16 cellular contexts compared by ENCODE assay signal in genomic region chr15:72992733-72993321, GRCh38. TPM values are rescaled to one million over a fixed set of nuclear protein-coding genes. Genes with fewer than 3 reads are reported as not detected.
DNase-seq lines count a peak whose midpoint lies in the region; ATAC-seq and TF ChIP-seq lines count a peak whose summit lies in the region.
"Had no signal": no experiment of that assay in that cellular context is flagged by ENCODE, and none has a peak within 500 bp of the region (broad histone marks: within the 10 kb centered on the region; RNA-seq: fewer than 3 reads in every experiment).

No MANE protein-coding gene starts in this region.

- no peaks in the 10 kb centered on the region for H3K79me2 ChIP-seq in osteoblast (ENCODE audit: insufficient read depth, low read length)

- POLR2A ChIA-PET in MCF 10A (lab: Yijun Ruan, JAX), result interaction anchor here (0.8 to 1.0 kb wide), 2 partner anchors 13 to 22 kb away, joined by 3 to 4 read pairs; no protein-coding TSS in a partner anchor

- H3K9me3 ChIP-seq in left ventricle myocardium inferior (replicated peaks) (no peaks in the 10 kb centered on the region), osteoblast (ENCODE audit: low read depth, low read length) (no peaks in the 10 kb centered on the region), uterus (no peaks in the 10 kb centered on the region)

- DNase-seq in caudate nucleus (lab: John Stamatoyannopoulos, UW), result no peak
- DNase-seq in left ventricle myocardium inferior, result no peak
- DNase-seq in osteoblast (ENCODE audit: insufficient read length, low spot score, missing footprints), result no peak
- no peak for DNase-seq in uterus
- DNase-seq in activated effector memory CD4-positive, alpha-beta T cell treated with Interleukin-2 at 50 U/mL for 16 hours, result no peak
- no peak for DNase-seq in Calu3
- DNase-seq in MCF 10A (ENCODE audit: unreplicated experiment), result no peak
- DNase-seq: activated CD8-positive, alpha-beta T cell treated with anti-CD3 and anti-CD28 coated beads, Interleukin-2, amount 10 ng/mL, durations not matched to agents 7 days and 5 days; activated T-cell treated with anti-CD3 and anti-CD28 coated beads, Interleukin-2, amount 50 U/mL, for 72 hours; C1 segment of cervical spinal cord; DMS 273 treated with DMSO at 0.1 percent for 48 hours; GOT3; NCI-H187; T-cell; WERI-Rb-1 had no signal

- H3K36me3 Mint-ChIP-seq in Calu3 (ENCODE audit: insufficient read depth, unreplicated experiment), result no peaks in the 10 kb centered on the region
- no peaks in the 10 kb centered on the region for H3K36me3 Mint-ChIP-seq in MCF 10A (ENCODE audit: insufficient read depth, unreplicated experiment)
- H3K36me3 Mint-ChIP-seq: T-cell had no signal

- no peaks in the 10 kb centered on the region for H4K20me1 ChIP-seq in osteoblast (ENCODE audit: insufficient read depth, low read length)

- no peaks in the 10 kb centered on the region for H3K36me3 ChIP-seq in left ventricle myocardium inferior
- no peaks in the 10 kb centered on the region for H3K36me3 ChIP-seq in osteoblast (ENCODE audit: insufficient read depth, low read length)
- no peaks in the 10 kb centered on the region for H3K36me3 ChIP-seq in uterus
- H3K36me3 ChIP-seq: WERI-Rb-1 had no signal

- H3K4me1 ChIP-seq in left ventricle myocardium inferior (peaks cover 8% of the 10 kb centered on the region), osteoblast (ENCODE audit: insufficient read depth, low read length) (peaks cover 15% of the 10 kb centered on the region), uterus (no peaks in the 10 kb centered on the region)

- H3K4me3 ChIP-seq in left ventricle myocardium inferior, result no peak overlapping the region
- no peak overlapping the region for H3K4me3 ChIP-seq in osteoblast (ENCODE audit: insufficient read depth, low read length)
- no peak overlapping the region for H3K4me3 ChIP-seq in uterus

- peak overlapping the region; percentile 30 for H2AFZ ChIP-seq in osteoblast (ENCODE audit: low read length)

- peak overlapping the region; percentile 1 for H3K27ac ChIP-seq in caudate nucleus (ENCODE audit: low read depth, low read length)
- H3K27ac ChIP-seq in left ventricle myocardium inferior (replicated peaks), result peak overlapping the region; percentile 51
- H3K27ac ChIP-seq in osteoblast (ENCODE audit: low read depth, low read length), result peak overlapping the region; percentile 11
- H3K27ac ChIP-seq in uterus, result peak overlapping the region; percentile 65 to 74
- H3K27ac ChIP-seq: WERI-Rb-1 had no signal

- BruUV-seq in Calu3 (replicated peaks; lab: Mats Ljungman, UMichigan), result no TSS peak
- no TSS peak for BruUV-seq in MCF 10A (replicated peaks; lab: Mats Ljungman, UMichigan)

- intact Hi-C loops in left ventricle myocardium inferior (cut with micrococcal nuclease) (no loop called here), uterus (cut with DNase I; ENCODE audit: low total_unique reads) (no loop called here), Calu3 (cut with micrococcal nuclease; ENCODE audit: unreplicated experiment) (no loop called here), MCF 10A (cut with micrococcal nuclease) (no loop called here)

- no peak for ATAC-seq in GM21737 (IDR thresholded peaks at IDR 0.05; ENCODE audit: unreplicated experiment)
- ATAC-seq: activated CD8-positive, alpha-beta T cell treated with anti-CD3 and anti-CD28 coated beads, Interleukin-2, amount 10 ng/mL, durations not matched to agents 7 days and 5 days; activated T-cell treated with anti-CD3 and anti-CD28 coated beads, Interleukin-2, amount 50 U/mL, for 72 hours; T-cell had no signal

- CTCF ChIA-PET in Calu3 (lab: Charles Lee), result no interaction called here
- CTCF ChIA-PET in MCF 10A (lab: Yijun Ruan, JAX), result interaction anchor here (0.6 to 0.7 kb wide), 3 partner anchors 37 to 336 kb away, joined by 3 read pairs; no protein-coding TSS in a partner anchor

- TF ChIP-seq POLR2A in uterus (IDR thresholded peaks at IDR 0.05), result no peak

- H3K27ac Mint-ChIP-seq in Calu3 (ENCODE audit: unreplicated experiment), result no peak overlapping the region
- no peak overlapping the region for H3K27ac Mint-ChIP-seq in MCF 10A (ENCODE audit: low read depth, unreplicated experiment)
- H3K27ac Mint-ChIP-seq: activated CD8-positive, alpha-beta T cell treated with anti-CD3 and anti-CD28 coated beads, Interleukin-2, amount 10 ng/mL, durations not matched to agents 7 days and 5 days; activated T-cell treated with anti-CD3 and anti-CD28 coated beads, Interleukin-2, amount 50 U/mL, for 72 hours; T-cell had no signal

- H3K9me3 Mint-ChIP-seq in Calu3 (ENCODE audit: low read depth, unreplicated experiment), result no peaks in the 10 kb centered on the region
- no peaks in the 10 kb centered on the region for H3K9me3 Mint-ChIP-seq in MCF 10A (ENCODE audit: unreplicated experiment)
- H3K9me3 Mint-ChIP-seq: activated T-cell treated with anti-CD3 and anti-CD28 coated beads, Interleukin-2, amount 50 U/mL, for 72 hours; T-cell had no signal

- no peak overlapping the region for H3K4me2 ChIP-seq in osteoblast (ENCODE audit: insufficient read depth, low read length)

- H3K4me3 Mint-ChIP-seq in Calu3 (ENCODE audit: low read depth, unreplicated experiment), result no peak overlapping the region
- no peak overlapping the region for H3K4me3 Mint-ChIP-seq in MCF 10A (ENCODE audit: unreplicated experiment)
- H3K4me3 Mint-ChIP-seq: activated CD8-positive, alpha-beta T cell treated with anti-CD3 and anti-CD28 coated beads, Interleukin-2, amount 10 ng/mL, durations not matched to agents 7 days and 5 days; activated T-cell treated with anti-CD3 and anti-CD28 coated beads, Interleukin-2, amount 50 U/mL, for 72 hours; T-cell had no signal

- H3K4me1 Mint-ChIP-seq in Calu3 (ENCODE audit: low read depth, unreplicated experiment), result no peaks in the 10 kb centered on the region
- peaks cover 13% of the 10 kb centered on the region for H3K4me1 Mint-ChIP-seq in MCF 10A (ENCODE audit: insufficient read depth, unreplicated experiment)
- H3K4me1 Mint-ChIP-seq: T-cell had no signal

- no peak for TF ChIP-seq CTCF in left ventricle myocardium inferior (IDR thresholded peaks at IDR 0.05; ENCODE audit: borderline replicate concordance)
- TF ChIP-seq CTCF in osteoblast (IDR thresholded peaks at IDR 0.05; ENCODE audit: extremely low read depth, low read depth, low read length), result no peak
- TF ChIP-seq CTCF in uterus (IDR thresholded peaks at IDR 0.05), result no peak
- TF ChIP-seq CTCF in Calu3 (IDR thresholded peaks at IDR 0.05; ENCODE audit: unreplicated experiment), result no peak
- TF ChIP-seq CTCF in MCF 10A (IDR thresholded peaks at IDR 0.05; ENCODE audit: unreplicated experiment), result no peak

- H3K27me3 Mint-ChIP-seq in Calu3 (ENCODE audit: unreplicated experiment) (peaks cover 53% of the 10 kb centered on the region), MCF 10A (ENCODE audit: insufficient read depth, unreplicated experiment) (no peaks in the 10 kb centered on the region)

- H3K27me3 ChIP-seq in left ventricle myocardium inferior (ENCODE audit: low read depth) (peaks cover 16% of the 10 kb centered on the region), osteoblast (ENCODE audit: insufficient read depth, low read length) (no peaks in the 10 kb centered on the region), uterus (peaks cover 0 to 2% of the 10 kb centered on the region in 2 donors)

RNA-seq across cellular contexts. Expression of gene NEO1, which starts 59.4 kb away (rescaled TPM):
- total RNA-seq in left ventricle myocardium inferior (9.0 TPM), osteoblast (55.4 and 64.2 TPM in 2 replicates), uterus (10 to 100 TPM; 11.5 to 80.3 (median 36.1) TPM), Calu3 (2022) (20.4 and 35.1 TPM in 2 replicates), MCF 10A (2022) (13.2 and 15.1 TPM in 2 replicates)

Comparison
In these comparisons a context has a peak if more than half of its experiments do, and no peak if none do; other contexts are left out.
1. H3K27ac ChIP-seq: peak in every context shown above with its lines; median percentile 70 in uterus; 51 in left ventricle myocardium inferior; 11 in osteoblast; 1 in caudate nucleus.